Comparison of ENCODE assay signal across 14 cellular contexts in genomic region chr9:112777914-112778313, GRCh38. TPM values are rescaled to one million over a fixed set of nuclear protein-coding genes. Genes with fewer than 3 reads are reported as not detected.
DNase-seq lines count a peak whose midpoint lies in the region; ATAC-seq and TF ChIP-seq lines count a peak whose summit lies in the region.
"Had no signal": no experiment of that assay in that cellular context is flagged by ENCODE, and none has a peak within 500 bp of the region (broad histone marks: within the 10 kb centered on the region; RNA-seq: fewer than 3 reads in every experiment).

No MANE protein-coding gene starts in this region.

- H3K4me3 Mint-ChIP-seq in effector memory CD8-positive, alpha-beta T cell = no peak overlapping the region
- H3K4me3 Mint-ChIP-seq in CD8-positive, alpha-beta T cell = no peak overlapping the region
- H3K4me3 Mint-ChIP-seq: naive thymus-derived CD4-positive, alpha-beta T cell had no signal

- H3K36me3 Mint-ChIP-seq in effector memory CD8-positive, alpha-beta T cell (ENCODE audit: insufficient read depth) = peaks cover 3% of the 10 kb centered on the region
- no peaks in the 10 kb centered on the region for H3K36me3 Mint-ChIP-seq in CD8-positive, alpha-beta T cell

- no peak overlapping the region for H3K27ac Mint-ChIP-seq in effector memory CD8-positive, alpha-beta T cell
- no peak overlapping the region for H3K27ac Mint-ChIP-seq in CD8-positive, alpha-beta T cell
- H3K27ac Mint-ChIP-seq: naive thymus-derived CD4-positive, alpha-beta T cell had no signal

- no peaks in the 10 kb centered on the region for H3K36me3 ChIP-seq in upper lobe of right lung
- no peaks in the 10 kb centered on the region for H3K36me3 ChIP-seq in CD8-positive, alpha-beta T cell (ENCODE audit: insufficient read depth, low read length)
- H3K36me3 ChIP-seq: left ventricle myocardium inferior had no signal

- H3K4me1 Mint-ChIP-seq in effector memory CD8-positive, alpha-beta T cell (ENCODE audit: low read depth in 2 of 2) = peaks cover 38 to 60% of the 10 kb centered on the region in 2 donors
- peaks cover 43% of the 10 kb centered on the region for H3K4me1 Mint-ChIP-seq in CD8-positive, alpha-beta T cell (ENCODE audit: low read depth)

- no peak overlapping the region for H3K27ac ChIP-seq in upper lobe of right lung
- H3K27ac ChIP-seq in CD8-positive, alpha-beta T cell (ENCODE audit: low read depth, low read length) = no peak overlapping the region
- H3K27ac ChIP-seq: left ventricle myocardium inferior had no signal

- intact Hi-C loops in upper lobe of right lung (cut with DNase I) = no loop called here
- intact Hi-C loops in CD8-positive, alpha-beta T cell (cut with DNase I, micrococcal nuclease) = no loop called here

- no peaks in the 10 kb centered on the region for H3K9me3 Mint-ChIP-seq in effector memory CD8-positive, alpha-beta T cell
- H3K9me3 Mint-ChIP-seq in CD8-positive, alpha-beta T cell = no peaks in the 10 kb centered on the region

- no peaks in the 10 kb centered on the region for H3K27me3 ChIP-seq in upper lobe of right lung
- no peaks in the 10 kb centered on the region for H3K27me3 ChIP-seq in CD8-positive, alpha-beta T cell (ENCODE audit: insufficient read depth, low read length)

- CTCF ChIA-PET in CD8-positive, alpha-beta T cell (lab: Charles Lee) = interaction anchor here (1.4 kb wide), 1 partner anchor 15 kb away, joined by 4 read pairs; no protein-coding TSS in a partner anchor

- peaks cover 16% of the 10 kb centered on the region for H3K4me1 ChIP-seq in upper lobe of right lung
- no peaks in the 10 kb centered on the region for H3K4me1 ChIP-seq in CD8-positive, alpha-beta T cell (ENCODE audit: insufficient read depth, low read length)

- POLR2A ChIA-PET in CD8-positive, alpha-beta T cell (lab: Charles Lee) = interaction anchor here (0.7 kb wide), 1 partner anchor 374 kb away, joined by 6 read pairs; no protein-coding TSS in a partner anchor

- peak; percentile 44 for ATAC-seq in effector memory CD8-positive, alpha-beta T cell (replicated peaks)
- peak; percentile 64 for ATAC-seq in upper lobe of right lung
- ATAC-seq in CD8-positive, alpha-beta T cell = no peak
- no peak for ATAC-seq in omental fat pad (ENCODE audit: low FRiP score)
- ATAC-seq: naive thymus-derived CD4-positive, alpha-beta T cell had no signal

- peak; percentile 13 for DNase-seq in stimulated activated CD4-positive, alpha-beta T cell treated with anti-CD3 and anti-CD28 coated beads, Interleukin-15, amount 100 ng/mL, for 24 hours
- DNase-seq in stimulated activated CD4-positive, alpha-beta T cell treated with anti-CD3 and anti-CD28 coated beads, Interleukin-2, amount 100 ng/mL, for 48 hours = no peak
- DNase-seq in MV-4-11 (lab: John Stamatoyannopoulos, UW) (peak; percentile 39), upper lobe of right lung (no peak), HuH-7 (ENCODE audit: low spot score) (no peak), omental fat pad (ENCODE audit: low spot score) (no peak)
- no peak for DNase-seq in effector memory CD8-positive, alpha-beta T cell
- DNase-seq in CD8-positive, alpha-beta T cell = no peak
- DNase-seq: hippocampal formation; left ventricle myocardium inferior; naive thymus-derived CD4-positive, alpha-beta T cell; NCI-H1930; NCI-H748 treated with DMSO at 0.1 percent for 48 hours; SIG-M5 had no signal

- H3K9me3 ChIP-seq in upper lobe of right lung = no peaks in the 10 kb centered on the region
- no peaks in the 10 kb centered on the region for H3K9me3 ChIP-seq in CD8-positive, alpha-beta T cell (ENCODE audit: low read length)
- H3K9me3 ChIP-seq: left ventricle myocardium inferior had no signal

- H3K27me3 Mint-ChIP-seq in effector memory CD8-positive, alpha-beta T cell = no peaks in the 10 kb centered on the region
- no peaks in the 10 kb centered on the region for H3K27me3 Mint-ChIP-seq in CD8-positive, alpha-beta T cell (ENCODE audit: low read depth)
- H3K27me3 Mint-ChIP-seq: naive thymus-derived CD4-positive, alpha-beta T cell had no signal

- H3K4me3 ChIP-seq in upper lobe of right lung = no peak overlapping the region
- H3K4me3 ChIP-seq in CD8-positive, alpha-beta T cell (ENCODE audit: low read depth, low read length) = no peak overlapping the region
- H3K4me3 ChIP-seq: left ventricle myocardium inferior had no signal

- TF ChIP-seq CTCF in upper lobe of right lung (IDR thresholded peaks at IDR 0.05) (no peak), omental fat pad (IDR thresholded peaks at IDR 0.05) (no peak)
- TF ChIP-seq CTCF in CD8-positive, alpha-beta T cell (IDR thresholded peaks at IDR 0.05) = no peak

RNA-seq across cellular contexts. Expression of gene SNX30, which starts 27.4 kb away (rescaled TPM):
- 76.3 TPM for total RNA-seq in upper lobe of right lung
- 1 to 10 TPM; 6.0 to 8.1 TPM for total RNA-seq in CD8-positive, alpha-beta T cell
- total RNA-seq in omental fat pad = 10 to 100 TPM in 3 of 4 donors, 1 to 10 TPM in 1; 8.9 to 27.5 (median 11.6) TPM

RNA-seq across cellular contexts. Expression of gene INIP, which starts 60.0 kb away (rescaled TPM):
- 22.7 TPM for total RNA-seq in upper lobe of right lung
- total RNA-seq in CD8-positive, alpha-beta T cell = 10 to 100 TPM; 11.7 to 17.2 TPM
- 10 to 100 TPM; 11.2 to 16.1 (median 13.6) TPM for total RNA-seq in omental fat pad

Comparison
In these comparisons a context has a peak if more than half of its experiments do, and no peak if none do; other contexts are left out.
1. DNase-seq: peak in stimulated activated CD4-positive, alpha-beta T cell treated with anti-CD3 and anti-CD28 coated beads, Interleukin-15, amount 100 ng/mL, for 24 hours (single experiment) and MV-4-11 (single experiment); none in stimulated activated CD4-positive, alpha-beta T cell treated with anti-CD3 and anti-CD28 coated beads, Interleukin-2, amount 100 ng/mL, for 48 hours (0 of 2), effector memory CD8-positive, alpha-beta T cell (0 of 3), upper lobe of right lung (single experiment), HuH-7 (single experiment), CD8-positive, alpha-beta T cell (0 of 7) and omental fat pad (single experiment).
2. ATAC-seq: peak in effector memory CD8-positive, alpha-beta T cell (single experiment) and upper lobe of right lung (single experiment); none in CD8-positive, alpha-beta T cell (single experiment) and omental fat pad (single experiment).